ENCODE assay signal across 8 cellular contexts in the genomic region with DNA sequence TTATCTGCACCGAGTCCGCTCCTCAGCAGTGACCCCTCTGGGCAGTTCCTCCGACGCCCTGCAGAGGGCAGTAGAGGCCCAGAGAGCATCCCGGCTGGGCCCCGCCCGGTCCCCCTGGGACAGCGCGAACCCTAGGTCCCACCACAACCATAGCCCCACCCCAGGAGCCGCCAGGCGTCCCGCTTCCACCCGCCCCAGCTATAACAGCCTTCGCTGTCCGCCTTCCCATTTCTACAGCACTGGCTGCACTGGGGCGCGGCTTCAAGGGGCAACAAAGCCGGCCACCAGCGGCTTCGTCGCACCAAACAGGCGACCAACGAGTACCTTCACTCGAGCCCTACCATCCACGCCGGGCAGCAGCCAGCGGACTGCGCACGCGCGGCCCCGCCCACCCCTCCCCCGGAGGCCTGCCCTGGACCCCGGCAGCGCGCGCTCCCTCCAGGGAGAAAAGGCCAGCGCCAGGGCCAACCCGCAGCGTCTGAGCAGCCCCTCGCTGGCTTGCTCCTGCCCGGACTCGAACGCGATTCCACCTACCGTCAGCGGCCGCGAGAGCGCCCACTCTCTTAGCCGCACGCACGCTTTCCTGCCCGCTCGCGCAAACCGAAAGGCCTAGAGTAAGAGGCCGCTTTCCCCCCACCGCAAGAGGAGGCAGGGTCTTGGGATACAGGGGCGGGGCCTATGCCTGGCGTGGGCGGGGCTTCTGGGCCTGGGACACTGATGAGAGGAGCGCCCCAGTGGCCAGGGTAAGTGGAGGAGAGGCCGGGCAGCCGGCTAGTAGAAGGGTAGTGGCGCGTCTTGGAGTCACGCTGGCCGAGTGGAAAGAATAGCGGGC. TPM values are rescaled to one million over a fixed set of nuclear protein-coding genes. Genes with fewer than 3 reads are reported as not detected.
DNase-seq lines count a peak whose midpoint lies in the region; FAIRE-seq and TF ChIP-seq lines count a peak whose summit lies in the region.

A gene with protein sequence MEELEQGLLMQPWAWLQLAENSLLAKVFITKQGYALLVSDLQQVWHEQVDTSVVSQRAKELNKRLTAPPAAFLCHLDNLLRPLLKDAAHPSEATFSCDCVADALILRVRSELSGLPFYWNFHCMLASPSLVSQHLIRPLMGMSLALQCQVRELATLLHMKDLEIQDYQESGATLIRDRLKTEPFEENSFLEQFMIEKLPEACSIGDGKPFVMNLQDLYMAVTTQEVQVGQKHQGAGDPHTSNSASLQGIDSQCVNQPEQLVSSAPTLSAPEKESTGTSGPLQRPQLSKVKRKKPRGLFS (minus strand): TSS at position 630 of the 832 bp plus-strand sequence. CDS start 2,453 bp downstream, outside the sequence.

- in situ Hi-C loops in G401 (cut with HindIII; ENCODE audit: low sequenced_read_pairs): no loop called here

- H3F3A ChIP-seq in Loucy (ENCODE audit: low read depth): no peaks in the 10 kb centered on the region

- WGBS in neuronal stem cell (ENCODE audit: extremely low coverage in 2 of 2, insufficient read length in 2 of 2, insufficient replicate concordance in 1 of 2), 2 donors: no CpG with 5 or more reads among the region's 70 CpGs

- H3K79me1 ChIP-seq in neuronal stem cell (ENCODE audit: low read depth, low read length): no peaks in the 10 kb centered on the region

- peak within 1 kb of the TSS; percentile 93 for H3K27ac ChIP-seq in neuronal stem cell (replicated peaks; ENCODE audit: low read length)

- peak within 1 kb of the TSS; percentile 74 for H3K23ac ChIP-seq in neuronal stem cell (ENCODE audit: low read depth, low read length, poor library complexity)

- DNase-seq in G401 (ENCODE audit: low spot score) (peak; percentile 96), H54 (ENCODE audit: insufficient read length, low spot score) (peak; percentile 89), SHP77 treated with DMSO at 0.1 percent for 48 hours (lab: John Stamatoyannopoulos, UW) (peak; percentile 60), activated gamma-delta T cell (lab: John Stamatoyannopoulos, UW) (peak; percentile 87), foreskin fibroblast (peak; percentile 88 to 96), neuronal stem cell (ENCODE audit: low spot score) (peak; percentile 93)

- H2BK12ac ChIP-seq in neuronal stem cell (ENCODE audit: low read length): no peak within 1 kb of the TSS

- H3K4ac ChIP-seq in neuronal stem cell (ENCODE audit: low read length): no peak within 1 kb of the TSS

- no peak within 1 kb of the TSS for H4K91ac ChIP-seq in neuronal stem cell (ENCODE audit: low read depth, low read length, poor library complexity)

- H2AFZ ChIP-seq in Loucy (ENCODE audit: low read length): peak within 1 kb of the TSS; percentile 87
- H2AFZ ChIP-seq in neuronal stem cell (ENCODE audit: low read length): peak within 1 kb of the TSS; percentile 98

- TF ChIP-seq CTCF in Loucy (conservative IDR thresholded peaks at IDR 0.05; ENCODE audit: low read length) (peak; percentile 89), foreskin fibroblast (IDR thresholded peaks at IDR 0.05; ENCODE audit: low read depth, low read length) (peak; percentile 96), subcutaneous adipose tissue (IDR thresholded peaks at IDR 0.05; ENCODE audit: low read depth) (no peak)

- peak; percentile 57; the same call in 1 of the 2 replicates for TF ChIP-seq POLR2A in H54 (IDR thresholded peaks at IDR 0.05; ENCODE audit: low read depth, low read length)

- no peaks in the 10 kb centered on the region for H4K20me1 ChIP-seq in Loucy (ENCODE audit: insufficient read depth, low read length, poor library complexity, severe bottlenecking)

- H2BK120ac ChIP-seq in neuronal stem cell (ENCODE audit: low read depth, low read length): no peak within 1 kb of the TSS

- peak within 1 kb of the TSS; percentile 50 for H2BK15ac ChIP-seq in neuronal stem cell (ENCODE audit: low read length)

- H3K14ac ChIP-seq in neuronal stem cell (ENCODE audit: low read length): no peak within 1 kb of the TSS

- H2AK5ac ChIP-seq in neuronal stem cell (ENCODE audit: low read depth, low read length): no peak within 1 kb of the TSS

- H3K9me3 ChIP-seq in Loucy (ENCODE audit: insufficient read depth, low read depth, low read length) (no peaks in the 10 kb centered on the region), neuronal stem cell (replicated peaks in 1 of 2; ENCODE audit: control insufficient read depth in 2 of 2, insufficient read depth in 1 of 2, low read depth in 1 of 2, low read length in 2 of 2) (no peaks in the 10 kb centered on the region)

- H3K4me3 ChIP-seq in Loucy (ENCODE audit: low read length, poor library complexity, severe bottlenecking) (peak within 1 kb of the TSS; percentile 81), foreskin fibroblast (ENCODE audit: low read depth in 1 of 2, low read length in 2 of 2) (peak within 1 kb of the TSS; percentile 57 to 78), neuronal stem cell (ENCODE audit: low read length in 2 of 2) (peak within 1 kb of the TSS; percentile 66 to 90)

- H3K36me3 ChIP-seq in Loucy (ENCODE audit: insufficient read depth, low read length) (no peaks in the 10 kb centered on the region), neuronal stem cell (replicated peaks in 1 of 2; ENCODE audit: control insufficient read depth in 2 of 2, insufficient read depth in 2 of 2, low read length in 2 of 2) (peaks cover 0 to 18% of the 10 kb centered on the region in 2 donors)

- H3K9ac ChIP-seq in Loucy (ENCODE audit: low read depth, low read length, poor library complexity, severe bottlenecking) (peak within 1 kb of the TSS; percentile 74), neuronal stem cell (ENCODE audit: low read depth, low read length, poor library complexity) (peak within 1 kb of the TSS; percentile 97)

- peak within 1 kb of the TSS; percentile 58 for H2BK5ac ChIP-seq in neuronal stem cell (ENCODE audit: low read length)

- H3K18ac ChIP-seq in neuronal stem cell (ENCODE audit: low read length): peak within 1 kb of the TSS; percentile 100

- H3K27me3 ChIP-seq in Loucy (ENCODE audit: insufficient read depth, low read length, poor library complexity, severe bottlenecking) (no peaks in the 10 kb centered on the region), neuronal stem cell (ENCODE audit: control insufficient read depth in 3 of 3, insufficient read depth in 3 of 3, low read depth in 1 of 3, low read length in 3 of 3) (no peaks in the 10 kb centered on the region)

- no peaks in the 10 kb centered on the region for H3K9me2 ChIP-seq in Loucy (replicated peaks; ENCODE audit: low read depth, low read length)

- no peaks in the 10 kb centered on the region for H3K79me2 ChIP-seq in Loucy (ENCODE audit: insufficient read depth, low read length)

- no peak within 1 kb of the TSS for H4K8ac ChIP-seq in neuronal stem cell (ENCODE audit: low read depth, low read length)

- peak within 1 kb of the TSS; percentile 85 for H3K4me2 ChIP-seq in Loucy (ENCODE audit: low read depth, low read length, poor library complexity, severe bottlenecking)
- H3K4me2 ChIP-seq in neuronal stem cell (ENCODE audit: insufficient read depth, low read length, poor library complexity, severe bottlenecking): peak within 1 kb of the TSS; percentile 93

- no peak for FAIRE-seq in H54 (lab: Jason Lieb, UNC)

- H3K4me1 ChIP-seq in Loucy (ENCODE audit: insufficient read depth, low read length, poor library complexity, severe bottlenecking) (peaks cover 23% of the 10 kb centered on the region), neuronal stem cell (ENCODE audit: control insufficient read depth in 2 of 2, insufficient read depth in 1 of 2, low read depth in 1 of 2, low read length in 2 of 2) (peaks cover 5 to 8% of the 10 kb centered on the region in 2 donors)

RNA-seq across cellular contexts. Expression of the gene that starts here (rescaled TPM):
- total RNA-seq in G401 (2014; rRNA removed; shearing (Covaris generic)): 31.7 TPM in 2 replicates
- 13.9 TPM for polyA plus RNA-seq in neuronal stem cell (2013, experiment 1 of 2)
- 14.3 TPM for polyA plus RNA-seq in neuronal stem cell (2013, experiment 2 of 2)
- total RNA-seq in subcutaneous adipose tissue: 10 to 100 TPM; 14.3 to 27.7 (median 19.4) TPM

Comparison
In these comparisons a context has a peak if more than half of its experiments do, and no peak if none do; other contexts are left out.
1. Peak in every context shown above with its lines: DNase-seq, H3K4me3 ChIP-seq and H3K27ac ChIP-seq.